23 cellular contexts compared by ENCODE assay signal in genomic region chr7:92652536-92652935, GRCh38.
DNase-seq lines count a peak whose midpoint lies in the region; ATAC-seq and TF ChIP-seq lines count a peak whose summit lies in the region.
"Had no signal": no experiment of that assay in that cellular context is flagged by ENCODE, and none has a peak within 500 bp of the region (broad histone marks: within the 10 kb centered on the region; RNA-seq: fewer than 3 reads in every experiment).

No MANE protein-coding gene starts in this region.

- H3F3A ChIP-seq in PC-9 (ENCODE audit: insufficient read depth, low read depth), result peaks cover 12% of the 10 kb centered on the region; the same call in 1 of the 2 replicates

- CTCF ChIA-PET in activated naive CD4-positive, alpha-beta T cell treated with anti-CD3 and anti-CD28 coated beads for 36 hours (lab: Charles Lee), result no interaction called here
- CTCF ChIA-PET in PC-9 (lab: Charles Lee), result no interaction called here
- CTCF ChIA-PET in CD8-positive, alpha-beta memory T cell (lab: Charles Lee), result interaction anchor here (1.3 kb wide), 1 partner anchor 32 kb away, joined by 3 read pairs; no protein-coding TSS in a partner anchor

- DNase-seq in activated naive CD4-positive, alpha-beta T cell treated with anti-CD3 and anti-CD28 coated beads for 36 hours, result no peak
- no peak for DNase-seq in activated naive CD4-positive, alpha-beta T cell treated with anti-CD3 and anti-CD28 coated beads, Interleukin-2, amount 50 U/mL, for 16 hours
- peak in 1 of 2 experiments; percentile 81 for DNase-seq in PC-9
- DNase-seq in epithelial cell of prostate (ENCODE audit: low read depth, low spot score), result no peak
- peak in 1 of 2 donors; percentile 47 for DNase-seq in stimulated activated effector memory CD8-positive, alpha-beta T cell treated with anti-CD3 and anti-CD28 coated beads, Interleukin-12 subunit alpha, Interleukin-12 subunit beta, amount 100 ng/mL, for 72 hours (ENCODE audit: low spot score in 2 of 2)
- no peak for DNase-seq in AG08395 (ENCODE audit: low spot score)
- DNase-seq in NCI-H2171 (lab: John Stamatoyannopoulos, UW), result no peak
- no peak for DNase-seq in CD8-positive, alpha-beta memory T cell
- DNase-seq: activated effector memory CD4-positive, alpha-beta T cell treated with Interleukin-2 at 50 U/mL for 16 hours; anterior cingulate cortex; caudate nucleus; DMS 273 treated with DMSO at 0.1 percent for 48 hours; H7; heart right ventricle; IMR-90; left ventricle myocardium inferior; NCI-H2107; NK-92 treated with Interleukin-12 subunit alpha and Interleukin-12 subunit beta, amount 100 ng/mL, for 24 hours; psoas muscle; stimulated activated CD4-positive, alpha-beta T cell treated with anti-CD3 and anti-CD28 coated beads, Interleukin-1b, Interleukin-23, amount 100 ng/mL, for 48 hours had no signal

- no peaks in the 10 kb centered on the region for H3K27me3 ChIP-seq in PC-9 (ENCODE audit: insufficient read depth, low read depth)
- no peaks in the 10 kb centered on the region for H3K27me3 ChIP-seq in CD8-positive, alpha-beta memory T cell (ENCODE audit: insufficient read depth, low read length, poor library complexity, severe bottlenecking)
- H3K27me3 ChIP-seq: heart right ventricle had no signal

- 0 out of 2 replicates have a peak, but pooled peaks cover 4% of the 10 kb centered on the region for H4K20me1 ChIP-seq in PC-9 (ENCODE audit: insufficient read depth)

- TF ChIP-seq CTCF in PC-9 (conservative IDR thresholded peaks at IDR 0.05), result no peak

- H3K4me3 ChIP-seq in PC-9, result no peak overlapping the region
- no peak overlapping the region for H3K4me3 ChIP-seq in CD8-positive, alpha-beta memory T cell (ENCODE audit: low read length)
- H3K4me3 ChIP-seq: heart right ventricle, left ventricle myocardium inferior, psoas muscle, SK-N-MC had no signal

- no peak overlapping the region for H3K4me3 Mint-ChIP-seq in activated naive CD4-positive, alpha-beta T cell treated with anti-CD3 and anti-CD28 coated beads for 36 hours
- no peak overlapping the region for H3K4me3 Mint-ChIP-seq in stimulated activated effector memory CD8-positive, alpha-beta T cell treated with anti-CD3 and anti-CD28 coated beads, Interleukin-12 subunit alpha, Interleukin-12 subunit beta, amount 100 ng/mL, for 72 hours
- H3K4me3 Mint-ChIP-seq in CD8-positive, alpha-beta memory T cell, result no peak overlapping the region
- H3K4me3 Mint-ChIP-seq: neural crest cell; stimulated activated memory B cell treated with anti-CD40 and anti-IgM and Interleukin-4, amounts not matched to agents 10 μg/mL and 1 μg/mL and 100 μg/mL, for 72 hours had no signal

- peak overlapping the region; percentile 28 for H3K27ac ChIP-seq in PC-9
- peak overlapping the region; percentile 32 for H3K27ac ChIP-seq in epithelial cell of prostate
- H3K27ac ChIP-seq in CD8-positive, alpha-beta memory T cell (ENCODE audit: low read depth, low read length), result no peak overlapping the region
- H3K27ac ChIP-seq: heart right ventricle, left ventricle myocardium inferior, psoas muscle, SK-N-MC had no signal

- peak; percentile 42 for ATAC-seq in stimulated activated effector memory CD8-positive, alpha-beta T cell treated with anti-CD3 and anti-CD28 coated beads, Interleukin-12 subunit alpha, Interleukin-12 subunit beta, amount 100 ng/mL, for 72 hours
- ATAC-seq: heart right ventricle; psoas muscle; stimulated activated memory B cell treated with anti-CD40 and anti-IgM and Interleukin-4, amounts not matched to agents 10 μg/mL and 1 μg/mL and 100 μg/mL, for 72 hours had no signal

- H2AFZ ChIP-seq in PC-9, result no peak overlapping the region

- POLR2A ChIA-PET in PC-9 (lab: Charles Lee; ENCODE audit: unreplicated experiment), result no interaction called here
- POLR2A ChIA-PET in CD8-positive, alpha-beta memory T cell (lab: Charles Lee), result no interaction called here

- H3K79me2 ChIP-seq in PC-9 (ENCODE audit: low read depth), result 0 out of 2 replicates have a peak, but pooled peaks cover 3% of the 10 kb centered on the region

- BruUV-seq in PC-9 (replicated peaks; lab: Mats Ljungman, UMichigan), result no TSS peak

- no peaks in the 10 kb centered on the region for H3K9me2 ChIP-seq in PC-9 (ENCODE audit: insufficient read depth)

- H3K36me3 Mint-ChIP-seq in activated naive CD4-positive, alpha-beta T cell treated with anti-CD3 and anti-CD28 coated beads for 36 hours (ENCODE audit: low read depth), result peaks cover 28% of the 10 kb centered on the region
- H3K36me3 Mint-ChIP-seq in stimulated activated effector memory CD8-positive, alpha-beta T cell treated with anti-CD3 and anti-CD28 coated beads, Interleukin-12 subunit alpha, Interleukin-12 subunit beta, amount 100 ng/mL, for 72 hours, result peaks cover 64% of the 10 kb centered on the region
- peaks cover 3 to 4% (median 4%) of the 10 kb centered on the region in 3 donors for H3K36me3 Mint-ChIP-seq in CD8-positive, alpha-beta memory T cell
- H3K36me3 Mint-ChIP-seq: stimulated activated memory B cell treated with anti-CD40 and anti-IgM and Interleukin-4, amounts not matched to agents 10 μg/mL and 1 μg/mL and 100 μg/mL, for 72 hours had no signal

- H3K27me3 Mint-ChIP-seq in activated naive CD4-positive, alpha-beta T cell treated with anti-CD3 and anti-CD28 coated beads for 36 hours (ENCODE audit: low read depth), result no peaks in the 10 kb centered on the region
- H3K27me3 Mint-ChIP-seq in CD8-positive, alpha-beta memory T cell, result no peaks in the 10 kb centered on the region
- H3K27me3 Mint-ChIP-seq: stimulated activated memory B cell treated with anti-CD40 and anti-IgM and Interleukin-4, amounts not matched to agents 10 μg/mL and 1 μg/mL and 100 μg/mL, for 72 hours had no signal

- peaks cover 18% of the 10 kb centered on the region for H3K4me1 ChIP-seq in PC-9 (replicated peaks; ENCODE audit: insufficient read depth)
- no peaks in the 10 kb centered on the region for H3K4me1 ChIP-seq in CD8-positive, alpha-beta memory T cell (ENCODE audit: insufficient read depth, low read length)
- H3K4me1 ChIP-seq: psoas muscle had no signal

- H3K27ac Mint-ChIP-seq in activated naive CD4-positive, alpha-beta T cell treated with anti-CD3 and anti-CD28 coated beads for 36 hours, result peak overlapping the region; percentile 70
- peak overlapping the region; percentile 48 for H3K27ac Mint-ChIP-seq in stimulated activated effector memory CD8-positive, alpha-beta T cell treated with anti-CD3 and anti-CD28 coated beads, Interleukin-12 subunit alpha, Interleukin-12 subunit beta, amount 100 ng/mL, for 72 hours
- no peak overlapping the region for H3K27ac Mint-ChIP-seq in CD8-positive, alpha-beta memory T cell
- H3K27ac Mint-ChIP-seq: stimulated activated memory B cell treated with anti-CD40 and anti-IgM and Interleukin-4, amounts not matched to agents 10 μg/mL and 1 μg/mL and 100 μg/mL, for 72 hours had no signal

- intact Hi-C loops in activated naive CD4-positive, alpha-beta T cell treated with anti-CD3 and anti-CD28 coated beads for 36 hours (cut with micrococcal nuclease), result no loop called here
- intact Hi-C loops in PC-9 (cut with micrococcal nuclease; ENCODE audit: unreplicated experiment), result no loop called here

- no peaks in the 10 kb centered on the region for H3K9me3 ChIP-seq in PC-9 (ENCODE audit: insufficient read depth, low read depth)
- no peaks in the 10 kb centered on the region for H3K9me3 ChIP-seq in CD8-positive, alpha-beta memory T cell (ENCODE audit: low read length)
- H3K9me3 ChIP-seq: heart right ventricle, left ventricle myocardium inferior, psoas muscle had no signal

- no peaks in the 10 kb centered on the region for H3K36me3 ChIP-seq in PC-9 (ENCODE audit: low read depth)
- H3K36me3 ChIP-seq in CD8-positive, alpha-beta memory T cell (ENCODE audit: insufficient read depth, low read length), result no peaks in the 10 kb centered on the region
- H3K36me3 ChIP-seq: left ventricle myocardium inferior had no signal

- H3K9me3 Mint-ChIP-seq in activated naive CD4-positive, alpha-beta T cell treated with anti-CD3 and anti-CD28 coated beads for 36 hours, result no peaks in the 10 kb centered on the region
- peaks cover 3% of the 10 kb centered on the region for H3K9me3 Mint-ChIP-seq in stimulated activated effector memory CD8-positive, alpha-beta T cell treated with anti-CD3 and anti-CD28 coated beads, Interleukin-12 subunit alpha, Interleukin-12 subunit beta, amount 100 ng/mL, for 72 hours
- H3K9me3 Mint-ChIP-seq in CD8-positive, alpha-beta memory T cell, result no peaks in the 10 kb centered on the region
- H3K9me3 Mint-ChIP-seq: neural crest cell; stimulated activated memory B cell treated with anti-CD40 and anti-IgM and Interleukin-4, amounts not matched to agents 10 μg/mL and 1 μg/mL and 100 μg/mL, for 72 hours had no signal

- peaks cover 70% of the 10 kb centered on the region for H3K4me1 Mint-ChIP-seq in activated naive CD4-positive, alpha-beta T cell treated with anti-CD3 and anti-CD28 coated beads for 36 hours (ENCODE audit: low read depth)
- H3K4me1 Mint-ChIP-seq in stimulated activated effector memory CD8-positive, alpha-beta T cell treated with anti-CD3 and anti-CD28 coated beads, Interleukin-12 subunit alpha, Interleukin-12 subunit beta, amount 100 ng/mL, for 72 hours, result peaks cover 59% of the 10 kb centered on the region
- peaks cover 15 to 42% (median 29%) of the 10 kb centered on the region in 3 donors for H3K4me1 Mint-ChIP-seq in CD8-positive, alpha-beta memory T cell
- H3K4me1 Mint-ChIP-seq: neural crest cell had no signal

- peak overlapping the region; percentile 45 for H3K4me2 ChIP-seq in PC-9

Comparison
In these comparisons a context has a peak if more than half of its experiments do, and no peak if none do; other contexts are left out.
1. H3K27ac Mint-ChIP-seq: peak in activated naive CD4-positive, alpha-beta T cell treated with anti-CD3 and anti-CD28 coated beads for 36 hours (single experiment) and stimulated activated effector memory CD8-positive, alpha-beta T cell treated with anti-CD3 and anti-CD28 coated beads, Interleukin-12 subunit alpha, Interleukin-12 subunit beta, amount 100 ng/mL, for 72 hours (single experiment); none in CD8-positive, alpha-beta memory T cell (0 of 8).